Comparison of ENCODE assay signal across 19 cellular contexts in genomic region chr3:150077581-150078247, GRCh38.
A peak's percentile ranks its signal among the peaks of the same experiment; 100 is the strongest.
DNase-seq lines count a peak whose midpoint lies in the region; ATAC-seq and TF ChIP-seq lines count a peak whose summit lies in the region.
"Had no signal": no experiment of that assay in that cellular context is flagged by ENCODE, and none has a peak within 500 bp of the region (broad histone marks: within the 10 kb centered on the region; RNA-seq: fewer than 3 reads in every experiment).

No MANE protein-coding gene starts in this region.

- no peaks in the 10 kb centered on the region for H3K36me3 ChIP-seq in RWPE2 (ENCODE audit: low read depth)
- H3K36me3 ChIP-seq: pancreas, right lobe of liver had no signal

- no peaks in the 10 kb centered on the region for H3K9me3 ChIP-seq in RWPE2 (ENCODE audit: severe bottlenecking)
- H3K9me3 ChIP-seq: pancreas, right lobe of liver had no signal

- no peak for TF ChIP-seq CTCF in AG10803 (conservative IDR thresholded peaks at IDR 0.05; ENCODE audit: low read length)
- TF ChIP-seq CTCF in RWPE2 (IDR thresholded peaks at IDR 0.05; ENCODE audit: poor library complexity, severe bottlenecking): no peak

- no peak overlapping the region for H3K4me3 ChIP-seq in AG10803 (ENCODE audit: low read length)
- no peak overlapping the region for H3K4me3 ChIP-seq in RWPE2 (ENCODE audit: severe bottlenecking)
- H3K4me3 ChIP-seq: pancreas, right lobe of liver had no signal

- ATAC-seq in RWPE2 (ENCODE audit: low read depth) (no peak), GM19397 (IDR thresholded peaks at IDR 0.05; ENCODE audit: unreplicated experiment) (no peak)
- ATAC-seq: foreskin keratinocyte; naive thymus-derived CD4-positive, alpha-beta T cell; pancreas; right lobe of liver had no signal

- no peaks in the 10 kb centered on the region for H3K27me3 ChIP-seq in RWPE2 (ENCODE audit: insufficient read depth, poor library complexity, severe bottlenecking)
- H3K27me3 ChIP-seq: foreskin keratinocyte, pancreas, right lobe of liver had no signal

- peak; percentile 34 for DNase-seq in AG10803 (ENCODE audit: low read depth)
- DNase-seq in HCEC 1CT: peak; percentile 66
- DNase-seq in RWPE2 (ENCODE audit: low spot score): no peak
- peak; percentile 38 for DNase-seq in fibroblast of peridontal ligament (ENCODE audit: extremely low read depth)
- DNase-seq in NCI-H2171 (lab: John Stamatoyannopoulos, UW): no peak
- no peak for DNase-seq in activated gamma-delta T cell (lab: John Stamatoyannopoulos, UW)
- no peak for DNase-seq in stimulated activated CD4-positive, alpha-beta T cell treated with anti-CD3 and anti-CD28 coated beads, Interleukin-12 subunit alpha, Interleukin-12 subunit beta, amount 100 ng/mL, for 4 hours
- DNase-seq: activated CD4-positive, alpha-beta T cell treated with anti-CD3 and anti-CD28 coated beads, Interleukin-2, amount 50 U/mL, for 4 hours; activated naive CD4-positive, alpha-beta T cell treated with anti-CD3 and anti-CD28 coated beads, Interleukin-2, amount 10 ng/mL, durations not matched to agents 7 days and 5 days; activated T-cell treated with anti-CD3 and anti-CD28 coated beads, Interleukin-2, amount 50 U/mL, for 24 hours; hypothalamus; Kasumi-1; kidney; naive thymus-derived CD4-positive, alpha-beta T cell; NCI-H1417 treated with DMSO at 0.1 percent for 48 hours; pancreas; right lobe of liver had no signal

- peak overlapping the region; percentile 81 for H3K27ac ChIP-seq in RWPE2 (ENCODE audit: poor library complexity, severe bottlenecking)
- H3K27ac ChIP-seq: foreskin keratinocyte, pancreas, right lobe of liver had no signal

- H3K4me1 ChIP-seq in RWPE2 (ENCODE audit: insufficient read depth, poor library complexity, severe bottlenecking): peaks cover 52% of the 10 kb centered on the region
- H3K4me1 ChIP-seq: pancreas, right lobe of liver had no signal

Comparison
In these comparisons a context has a peak if more than half of its experiments do, and no peak if none do; other contexts are left out.
1. DNase-seq: peak in AG10803 (single experiment), HCEC 1CT (single experiment) and fibroblast of peridontal ligament (single experiment); none in RWPE2 (single experiment), NCI-H2171 (single experiment), activated gamma-delta T cell (single experiment) and stimulated activated CD4-positive, alpha-beta T cell treated with anti-CD3 and anti-CD28 coated beads, Interleukin-12 subunit alpha, Interleukin-12 subunit beta, amount 100 ng/mL, for 4 hours (single experiment).